1 cellular context compared by ENCODE assay signal in genomic region chr20:34369265-34369664, GRCh38.
TF ChIP-seq lines count a peak whose summit lies in the region.

No MANE protein-coding gene starts in this region.

TF ChIP-seq in HCT116, 20 proteins besides CTCF, POLR2A, EP300 and RAD21:
- TF ChIP-seq REST (IDR thresholded peaks at IDR 0.05; ENCODE audit: low read depth): no peak
- TF ChIP-seq SRF (IDR thresholded peaks at IDR 0.05; ENCODE audit: low read depth): no peak
- no peak for TF ChIP-seq ELF1 (IDR thresholded peaks at IDR 0.05; ENCODE audit: borderline replicate concordance, low read depth)
- no peak for TF ChIP-seq ZNF274 (IDR thresholded peaks at IDR 0.05; ENCODE audit: low read depth, low read length)
- TF ChIP-seq ZFX (IDR thresholded peaks at IDR 0.05): no peak
- TF ChIP-seq EZH2 (IDR thresholded peaks at IDR 0.05): no peak
- no peak; the same call in 1 of the 2 replicates for TF ChIP-seq JUND (IDR thresholded peaks at IDR 0.05)
- no peak for TF ChIP-seq ATF3 (IDR thresholded peaks at IDR 0.05)
- no peak for TF ChIP-seq SP1 (IDR thresholded peaks at IDR 0.05; ENCODE audit: low read depth)
- TF ChIP-seq TCF7L2 (IDR thresholded peaks at IDR 0.05; ENCODE audit: borderline replicate concordance, extremely low read depth, insufficient read depth, insufficient read length): no peak
- TF ChIP-seq YY1 (IDR thresholded peaks at IDR 0.05; ENCODE audit: extremely low read depth, insufficient replicate concordance, low read depth, low read length): no peak
